ENCODE assay signal across 8 cellular contexts in the genomic region with DNA sequence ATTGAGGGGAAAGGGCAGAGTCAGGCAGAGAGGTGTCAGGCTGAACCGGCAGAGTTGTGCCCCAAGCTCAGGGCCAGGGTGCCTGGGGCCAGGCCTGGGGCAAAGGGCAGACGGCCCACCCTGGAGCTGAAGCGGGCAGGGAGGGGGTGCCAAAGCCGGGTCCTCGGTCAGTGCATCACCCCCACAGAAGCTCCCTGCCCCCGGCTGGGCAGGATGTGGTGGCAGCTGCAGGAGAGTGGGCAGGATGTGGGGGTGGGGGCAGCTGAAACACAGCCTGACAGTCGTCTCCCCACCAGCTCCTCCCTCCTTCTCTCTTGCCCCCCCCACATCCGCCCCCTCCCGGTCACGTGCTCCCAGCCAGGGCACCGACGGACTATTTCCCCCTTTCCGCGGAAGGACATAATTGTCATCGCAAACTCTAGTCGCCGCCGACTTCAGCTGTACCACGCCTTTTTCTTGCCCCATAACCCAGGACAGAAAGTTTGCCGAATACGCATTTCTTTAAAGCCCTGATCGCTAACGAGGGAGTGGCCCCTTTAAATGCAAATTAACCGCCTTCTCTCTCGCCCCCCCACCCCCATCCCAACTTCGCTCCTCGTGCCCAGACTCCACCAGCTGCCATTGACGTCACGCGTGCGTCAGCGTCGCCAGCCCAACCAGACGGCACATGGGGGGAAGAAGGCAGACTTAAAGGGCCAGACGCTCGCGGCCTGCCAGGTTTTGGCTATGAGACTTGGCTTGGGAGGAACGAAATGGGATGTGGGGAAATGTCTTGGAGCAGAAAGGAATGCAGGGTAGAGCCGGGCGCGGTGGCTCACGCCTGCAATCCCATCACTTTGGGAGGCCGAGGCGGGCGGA. TPM values are rescaled to one million over a fixed set of nuclear protein-coding genes. Genes with fewer than 3 reads are reported as not detected.
DNase-seq lines count a peak whose midpoint lies in the region; ATAC-seq and TF ChIP-seq lines count a peak whose summit lies in the region.

No MANE protein-coding gene starts in this region.

- peak overlapping the region; percentile 69 for H3K4me3 Mint-ChIP-seq in activated CD4-positive, alpha-beta T cell treated with anti-CD3 and anti-CD28 coated beads, Interleukin-2, amount 10 ng/mL, durations not matched to agents 7 days and 5 days

- H3K27ac ChIP-seq in coronary artery: peak overlapping the region; percentile 97 to 100

- peaks cover 77% of the 10 kb centered on the region for H3K4me1 Mint-ChIP-seq in activated CD4-positive, alpha-beta T cell treated with anti-CD3 and anti-CD28 coated beads, Interleukin-2, amount 10 ng/mL, durations not matched to agents 7 days and 5 days

- H3K27ac Mint-ChIP-seq in activated CD4-positive, alpha-beta T cell treated with anti-CD3 and anti-CD28 coated beads, Interleukin-2, amount 10 ng/mL, durations not matched to agents 7 days and 5 days: peak overlapping the region; percentile 99

- TF ChIP-seq CTCF in coronary artery (IDR thresholded peaks at IDR 0.05): no peak

- H3K9me3 Mint-ChIP-seq in activated CD4-positive, alpha-beta T cell treated with anti-CD3 and anti-CD28 coated beads, Interleukin-2, amount 10 ng/mL, durations not matched to agents 7 days and 5 days: peaks cover 4% of the 10 kb centered on the region

- CTCF ChIA-PET in activated CD4-positive, alpha-beta T cell treated with anti-CD3 and anti-CD28 coated beads, Interleukin-2, amount 10 ng/mL, durations not matched to agents 7 days and 5 days (lab: Charles Lee): interaction anchor here (0.6 to 5.3 kb wide), 10 partner anchors 8 to 172 kb away, joined by 3 to 33 read pairs (median 4); no protein-coding TSS in a partner anchor

- peak overlapping the region; percentile 64 for H3K4me3 ChIP-seq in coronary artery

- peak; percentile 34 for ATAC-seq in GM19043 (IDR thresholded peaks at IDR 0.05; ENCODE audit: low read depth, unreplicated experiment)
- peak; percentile 33 for ATAC-seq in HG03457 (IDR thresholded peaks at IDR 0.05; ENCODE audit: unreplicated experiment)

- POLR2A ChIA-PET in activated CD4-positive, alpha-beta T cell treated with anti-CD3 and anti-CD28 coated beads, Interleukin-2, amount 10 ng/mL, durations not matched to agents 7 days and 5 days (lab: Charles Lee): interaction anchor here (0.6 to 0.9 kb wide), 3 partner anchors 11 to 33 kb away, joined by 3 read pairs; no protein-coding TSS in a partner anchor

- DNase-seq in AG08396 (ENCODE audit: low spot score) (peak; percentile 90), NCI-H526 treated with DMSO at 0.1 percent for 48 hours (lab: John Stamatoyannopoulos, UW) (peak; percentile 99), coronary artery (ENCODE audit: low spot score) (peak; percentile 100), left kidney (ENCODE audit: low read depth, low spot score) (peak; percentile 100)
- peak; percentile 99 for DNase-seq in activated CD4-positive, alpha-beta T cell treated with anti-CD3 and anti-CD28 coated beads, Interleukin-2, amount 10 ng/mL, durations not matched to agents 7 days and 5 days
- peak; percentile 96 for DNase-seq in stimulated activated CD4-positive, alpha-beta T cell treated with anti-CD3 and anti-CD28 coated beads, Interleukin-1b, Interleukin-23, amount 100 ng/mL, for 4 hours (ENCODE audit: low read depth in 2 of 2)

- H3K36me3 Mint-ChIP-seq in activated CD4-positive, alpha-beta T cell treated with anti-CD3 and anti-CD28 coated beads, Interleukin-2, amount 10 ng/mL, durations not matched to agents 7 days and 5 days (ENCODE audit: low read depth): peaks cover 16% of the 10 kb centered on the region

- H3K27me3 Mint-ChIP-seq in activated CD4-positive, alpha-beta T cell treated with anti-CD3 and anti-CD28 coated beads, Interleukin-2, amount 10 ng/mL, durations not matched to agents 7 days and 5 days: no peaks in the 10 kb centered on the region

RNA-seq across cellular contexts. Expression of gene MEF2D, which starts 4.5 kb away (rescaled TPM):
- total RNA-seq in activated CD4-positive, alpha-beta T cell treated with anti-CD3 and anti-CD28 coated beads, Interleukin-2, amount 10 ng/mL, durations not matched to agents 7 days and 5 days: 10 to 100 TPM; 34.0 to 39.4 TPM

Comparison
In these comparisons a context has a peak if more than half of its experiments do, and no peak if none do; other contexts are left out.
1. Peak in every context shown above with its lines: DNase-seq, ATAC-seq, H3K4me3 ChIP-seq and H3K27ac ChIP-seq.